In the genomic region with DNA sequence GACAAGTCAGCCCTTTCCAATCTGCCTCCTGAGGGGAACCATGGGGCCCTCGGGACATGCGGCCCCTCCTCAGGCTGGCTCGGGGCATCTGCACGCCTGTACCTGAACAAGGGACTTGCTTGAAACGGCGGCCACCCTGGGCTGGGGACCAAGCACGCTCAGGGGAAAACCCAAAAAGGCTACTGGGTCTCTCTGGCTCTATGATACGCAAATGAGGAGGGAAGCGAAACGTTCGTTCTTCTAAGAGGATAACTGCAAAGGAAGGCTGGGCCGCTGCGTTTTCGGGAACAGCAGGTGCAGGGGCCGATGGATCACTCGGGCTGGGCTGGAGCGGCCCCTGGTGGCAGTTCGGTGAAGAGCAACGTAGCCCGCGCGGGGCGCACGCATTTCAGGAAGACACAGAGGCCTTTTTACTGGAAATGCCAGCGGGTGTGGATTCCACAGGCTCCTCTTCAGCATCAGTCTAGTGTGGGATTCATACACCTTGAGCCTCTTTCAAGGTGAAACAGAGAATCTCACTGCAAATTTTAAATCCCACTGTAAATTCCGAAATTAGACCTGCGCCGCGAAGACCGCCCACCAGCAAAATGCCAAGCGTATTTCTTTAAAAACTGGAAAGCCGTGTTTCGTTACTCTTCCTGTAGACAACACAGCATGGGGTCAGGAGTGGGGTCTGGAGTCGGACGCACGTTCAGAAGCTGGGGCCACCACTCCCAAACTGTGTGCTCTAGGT, we compare ENCODE assay signal across 8 cellular contexts. TPM values are rescaled to one million over a fixed set of nuclear protein-coding genes. Genes with fewer than 3 reads are reported as not detected.
DNase-seq lines count a peak whose midpoint lies in the region; ATAC-seq lines count a peak whose summit lies in the region.
"Not testable (repeated sequence)": the region's sequence is repeated elsewhere in the genome, so short reads cannot be mapped to it uniquely, and the experiment has no call there.

No MANE protein-coding gene starts in this region.

- peak overlapping the region in 1 of 5 donors; percentile 44 for H3K4me3 Mint-ChIP-seq in immature natural killer cell

- peak; percentile 67 for DNase-seq in AG08395 (ENCODE audit: low spot score)
- DNase-seq in NCI-H226 = peak; percentile 35
- DNase-seq in T47D (ENCODE audit: low read depth in 1 of 2, low spot score in 1 of 2) = peak; percentile 85 to 86
- peak; percentile 67 to 70 (median 68) for DNase-seq in immature natural killer cell
- peak; percentile 93 for DNase-seq in stimulated activated CD4-positive, alpha-beta T cell treated with anti-CD3 and anti-CD28 coated beads, Interleukin-15, amount 100 ng/mL, for 24 hours

- peak; percentile 84 for ATAC-seq in GM18907 (IDR thresholded peaks at IDR 0.05; ENCODE audit: unreplicated experiment)
- ATAC-seq in HG03066 (IDR thresholded peaks at IDR 0.05; ENCODE audit: low read depth, unreplicated experiment) = peak; percentile 85
- peak; percentile 82 to 96 for ATAC-seq in activated CD4-positive, CD25-positive, alpha-beta regulatory T cell treated with anti-CD3 and anti-CD28 coated beads, Interleukin-2, amount 50 U/mL, for 24 hours

- not testable (repeated sequence) for H3K27me3 Mint-ChIP-seq in immature natural killer cell (ENCODE audit: low read depth in 3 of 3)

- not testable (repeated sequence) for H3K4me1 Mint-ChIP-seq in immature natural killer cell

- H3K36me3 Mint-ChIP-seq in immature natural killer cell = not testable (repeated sequence)

- H3K9me3 Mint-ChIP-seq in immature natural killer cell = not testable (repeated sequence)

- H3K27ac Mint-ChIP-seq in immature natural killer cell = peak overlapping the region in 3 of 6 donors; percentile 56 to 80 (median 65)

- in situ Hi-C loops in T47D (cut with HindIII; ENCODE audit: low pct_unique_long_range_greater_than_20kb, low sequenced_read_pairs) = not testable (repeated sequence)

RNA-seq across cellular contexts. Expression of a gene that starts 27.0 kb away (rescaled TPM):
- not detected for polyA plus RNA-seq in immature natural killer cell

RNA-seq across cellular contexts. Expression of a gene that starts 40.1 kb away (rescaled TPM):
- 1 to 10 TPM; 2.6 to 7.3 (median 4.2) TPM for polyA plus RNA-seq in immature natural killer cell

RNA-seq across cellular contexts. Expression of a gene that starts 41.9 kb away (rescaled TPM):
- polyA plus RNA-seq in immature natural killer cell = 10 to 100 TPM in 2 of 3 donors, 1 to 10 TPM in 1; 6.3 to 19.4 (median 10.2) TPM

Comparison
In these comparisons a context has a peak if more than half of its experiments do, and no peak if none do; other contexts are left out.
1. Peak in every context shown above with its lines: DNase-seq and ATAC-seq.
2. DNase-seq: peak in every context shown above with its lines; median percentile 93 in stimulated activated CD4-positive, alpha-beta T cell treated with anti-CD3 and anti-CD28 coated beads, Interleukin-15, amount 100 ng/mL, for 24 hours; 86 in T47D; 68 in immature natural killer cell; 67 in AG08395; 35 in NCI-H226.